1 cellular context compared by ENCODE assay signal in genomic region chr3:169285057-169285990, GRCh38.
A peak's percentile ranks its signal among the peaks of the same experiment; 100 is the strongest.
TF ChIP-seq lines count a peak whose summit lies in the region.

No MANE protein-coding gene starts in this region.

TF ChIP-seq in HEK293, 187 proteins besides CTCF, POLR2A, EP300 and RAD21:
- TF ChIP-seq, protein P1, sequence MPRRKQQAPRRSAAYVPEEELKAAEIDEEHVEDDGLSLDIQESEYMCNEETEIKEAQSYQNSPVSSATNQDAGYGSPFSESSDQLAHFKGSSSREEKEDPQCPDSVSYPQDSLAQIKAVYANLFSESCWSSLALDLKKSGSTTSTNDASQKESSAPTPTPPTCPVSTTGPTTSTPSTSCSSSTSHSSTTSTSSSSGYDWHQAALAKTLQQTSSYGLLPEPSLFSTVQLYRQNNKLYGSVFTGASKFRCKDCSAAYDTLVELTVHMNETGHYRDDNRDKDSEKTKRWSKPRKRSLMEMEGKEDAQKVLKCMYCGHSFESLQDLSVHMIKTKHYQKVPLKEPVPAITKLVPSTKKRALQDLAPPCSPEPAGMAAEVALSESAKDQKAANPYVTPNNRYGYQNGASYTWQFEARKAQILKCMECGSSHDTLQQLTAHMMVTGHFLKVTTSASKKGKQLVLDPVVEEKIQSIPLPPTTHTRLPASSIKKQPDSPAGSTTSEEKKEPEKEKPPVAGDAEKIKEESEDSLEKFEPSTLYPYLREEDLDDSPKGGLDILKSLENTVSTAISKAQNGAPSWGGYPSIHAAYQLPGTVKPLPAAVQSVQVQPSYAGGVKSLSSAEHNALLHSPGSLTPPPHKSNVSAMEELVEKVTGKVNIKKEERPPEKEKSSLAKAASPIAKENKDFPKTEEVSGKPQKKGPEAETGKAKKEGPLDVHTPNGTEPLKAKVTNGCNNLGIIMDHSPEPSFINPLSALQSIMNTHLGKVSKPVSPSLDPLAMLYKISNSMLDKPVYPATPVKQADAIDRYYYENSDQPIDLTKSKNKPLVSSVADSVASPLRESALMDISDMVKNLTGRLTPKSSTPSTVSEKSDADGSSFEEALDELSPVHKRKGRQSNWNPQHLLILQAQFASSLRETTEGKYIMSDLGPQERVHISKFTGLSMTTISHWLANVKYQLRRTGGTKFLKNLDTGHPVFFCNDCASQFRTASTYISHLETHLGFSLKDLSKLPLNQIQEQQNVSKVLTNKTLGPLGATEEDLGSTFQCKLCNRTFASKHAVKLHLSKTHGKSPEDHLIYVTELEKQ (tag by site-specific recombination; IDR thresholded peaks at IDR 0.05; ENCODE audit: borderline replicate concordance), result no peak
- TF ChIP-seq ZNF654 (tag by site-specific recombination; IDR thresholded peaks at IDR 0.05; ENCODE audit: low read depth) (no peak), SCRT2 (tag by site-specific recombination; IDR thresholded peaks at IDR 0.05) (peak; percentile 47; the same call in 1 of the 2 replicates), TRIM28 (IDR thresholded peaks at IDR 0.05; ENCODE audit: borderline replicate concordance, low read length) (0 out of 2 replicates have a peak, but pooled peaks have one; percentile 32), ZNF692 (tag by site-specific recombination; IDR thresholded peaks at IDR 0.05) (no peak), ZSCAN18 (tag by site-specific recombination; IDR thresholded peaks at IDR 0.05) (no peak), ZNF544 (tag by site-specific recombination; IDR thresholded peaks at IDR 0.05) (no peak), ZNF707 (tag by site-specific recombination; IDR thresholded peaks at IDR 0.05) (no peak), GLI4 (tag by site-specific recombination; IDR thresholded peaks at IDR 0.05) (no peak), ZNF202 (tag by site-specific recombination; IDR thresholded peaks at IDR 0.05; ENCODE audit: borderline replicate concordance) (no peak), ZNF335 (tag by site-specific recombination; conservative IDR thresholded peaks at IDR 0.05) (peak; percentile 26; the same call in 1 of the 2 replicates), ZNF792 (tag by site-specific recombination; IDR thresholded peaks at IDR 0.05) (no peak), ZNF596 (tag by site-specific recombination; IDR thresholded peaks at IDR 0.05) (no peak), GLIS1 (tag by site-specific recombination; IDR thresholded peaks at IDR 0.05) (no peak), ZNF121 (tag by site-specific recombination; IDR thresholded peaks at IDR 0.05) (no peak), ZNF600 (tag by site-specific recombination; IDR thresholded peaks at IDR 0.05) (peak; percentile 44; the same call in 1 of the 2 replicates), GLIS2 (tag by site-specific recombination; IDR thresholded peaks at IDR 0.05) (no peak), KLF9 (tag by site-specific recombination; IDR thresholded peaks at IDR 0.05; ENCODE audit: low read depth) (no peak), ZFHX2 (tag by site-specific recombination; conservative IDR thresholded peaks at IDR 0.05) (no peak), PRDM6 (tag by site-specific recombination; IDR thresholded peaks at IDR 0.05) (peak; percentile 75), ZNF623 (tag by site-specific recombination; IDR thresholded peaks at IDR 0.05) (no peak)
- TF ChIP-seq, protein P2, sequence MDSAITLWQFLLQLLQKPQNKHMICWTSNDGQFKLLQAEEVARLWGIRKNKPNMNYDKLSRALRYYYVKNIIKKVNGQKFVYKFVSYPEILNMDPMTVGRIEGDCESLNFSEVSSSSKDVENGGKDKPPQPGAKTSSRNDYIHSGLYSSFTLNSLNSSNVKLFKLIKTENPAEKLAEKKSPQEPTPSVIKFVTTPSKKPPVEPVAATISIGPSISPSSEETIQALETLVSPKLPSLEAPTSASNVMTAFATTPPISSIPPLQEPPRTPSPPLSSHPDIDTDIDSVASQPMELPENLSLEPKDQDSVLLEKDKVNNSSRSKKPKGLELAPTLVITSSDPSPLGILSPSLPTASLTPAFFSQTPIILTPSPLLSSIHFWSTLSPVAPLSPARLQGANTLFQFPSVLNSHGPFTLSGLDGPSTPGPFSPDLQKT (IDR thresholded peaks at IDR 0.05; ENCODE audit: borderline replicate concordance, low read depth, low read length), result no peak
- TF ChIP-seq, protein P3, sequence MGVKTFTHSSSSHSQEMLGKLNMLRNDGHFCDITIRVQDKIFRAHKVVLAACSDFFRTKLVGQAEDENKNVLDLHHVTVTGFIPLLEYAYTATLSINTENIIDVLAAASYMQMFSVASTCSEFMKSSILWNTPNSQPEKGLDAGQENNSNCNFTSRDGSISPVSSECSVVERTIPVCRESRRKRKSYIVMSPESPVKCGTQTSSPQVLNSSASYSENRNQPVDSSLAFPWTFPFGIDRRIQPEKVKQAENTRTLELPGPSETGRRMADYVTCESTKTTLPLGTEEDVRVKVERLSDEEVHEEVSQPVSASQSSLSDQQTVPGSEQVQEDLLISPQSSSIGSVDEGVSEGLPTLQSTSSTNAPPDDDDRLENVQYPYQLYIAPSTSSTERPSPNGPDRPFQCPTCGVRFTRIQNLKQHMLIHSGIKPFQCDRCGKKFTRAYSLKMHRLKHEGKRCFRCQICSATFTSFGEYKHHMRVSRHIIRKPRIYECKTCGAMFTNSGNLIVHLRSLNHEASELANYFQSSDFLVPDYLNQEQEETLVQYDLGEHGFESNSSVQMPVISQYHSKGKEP (tag by site-specific recombination; IDR thresholded peaks at IDR 0.05), result no peak
